In the genomic region with DNA sequence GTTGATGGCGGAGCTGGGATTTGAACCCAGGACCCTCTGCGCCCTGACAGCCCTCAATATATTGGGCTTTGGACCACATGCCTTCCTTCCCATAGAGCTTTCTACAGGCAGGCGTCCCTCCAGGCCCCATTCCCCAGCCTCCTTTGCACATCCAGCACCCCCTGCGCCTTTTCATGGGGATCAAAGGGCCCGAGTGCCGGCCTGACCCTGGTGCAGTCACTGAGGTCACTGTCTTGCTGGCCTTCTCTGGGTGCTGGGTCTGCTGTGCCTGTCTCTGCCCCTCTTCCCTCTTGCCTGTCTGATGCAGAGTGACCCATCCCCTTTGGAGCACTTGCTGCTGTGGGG, we compare ENCODE assay signal across 23 cellular contexts. TPM values are rescaled to one million over a fixed set of nuclear protein-coding genes. Genes with fewer than 3 reads are reported as not detected.
DNase-seq lines count a peak whose midpoint lies in the region; ATAC-seq and TF ChIP-seq lines count a peak whose summit lies in the region.
"Had no signal": no experiment of that assay in that cellular context is flagged by ENCODE, and none has a peak within 500 bp of the region (broad histone marks: within the 10 kb centered on the region; RNA-seq: fewer than 3 reads in every experiment).

No MANE protein-coding gene starts in this region.

- no peaks in the 10 kb centered on the region for H3K9me3 ChIP-seq in CD8-positive, alpha-beta memory T cell (ENCODE audit: low read length)
- H3K9me3 ChIP-seq in neutrophil, result no peaks in the 10 kb centered on the region

- peaks cover 31% of the 10 kb centered on the region for H3K4me1 ChIP-seq in CD8-positive, alpha-beta memory T cell (ENCODE audit: insufficient read depth, low read length)
- peaks cover 53 to 61% of the 10 kb centered on the region in 2 experiments for H3K4me1 ChIP-seq in neutrophil (ENCODE audit: control insufficient read depth in 1 of 2, insufficient read depth in 1 of 2, low read depth in 1 of 2, low read length in 1 of 2)

- H3K4me3 Mint-ChIP-seq in activated T-cell treated with anti-CD3 and anti-CD28 coated beads, Interleukin-2, amount 50 U/mL, for 72 hours, result peak overlapping the region in 1 of 2 donors; percentile 53
- H3K4me3 Mint-ChIP-seq in CD8-positive, alpha-beta memory T cell, result peak overlapping the region; percentile 12 to 88 (median 70)
- H3K4me3 Mint-ChIP-seq in central memory CD8-positive, alpha-beta T cell, result peak overlapping the region; percentile 78

- H3K4me3 ChIP-seq in CD8-positive, alpha-beta memory T cell (ENCODE audit: low read length), result no peak overlapping the region
- H3K4me3 ChIP-seq in neutrophil (ENCODE audit: low read depth in 1 of 2, low read length in 1 of 2) (peak overlapping the region; percentile 97 to 100), coronary artery (no peak overlapping the region)

- H3K4me1 Mint-ChIP-seq in activated T-cell treated with anti-CD3 and anti-CD28 coated beads, Interleukin-2, amount 50 U/mL, for 72 hours (ENCODE audit: low read depth), result peaks cover 40% of the 10 kb centered on the region
- peaks cover 16 to 63% (median 30%) of the 10 kb centered on the region in 3 donors for H3K4me1 Mint-ChIP-seq in CD8-positive, alpha-beta memory T cell
- H3K4me1 Mint-ChIP-seq in central memory CD8-positive, alpha-beta T cell, result peaks cover 53% of the 10 kb centered on the region

- ATAC-seq in activated T-cell treated with anti-CD3 and anti-CD28 coated beads, Interleukin-2, amount 50 U/mL, for 72 hours (replicated peaks in 1 of 2), result no peak
- no peak for ATAC-seq in central memory CD8-positive, alpha-beta T cell (replicated peaks; ENCODE audit: extremely low read depth, poor library complexity, severe bottlenecking)
- ATAC-seq in HG02763 (IDR thresholded peaks at IDR 0.05; ENCODE audit: unreplicated experiment), result no peak
- ATAC-seq: right cardiac atrium had no signal

- peaks cover 6% of the 10 kb centered on the region for H3K27me3 Mint-ChIP-seq in activated T-cell treated with anti-CD3 and anti-CD28 coated beads, Interleukin-2, amount 50 U/mL, for 72 hours (ENCODE audit: low read depth)
- peaks cover 2 to 3% of the 10 kb centered on the region in 2 donors for H3K27me3 Mint-ChIP-seq in CD8-positive, alpha-beta memory T cell
- no peaks in the 10 kb centered on the region for H3K27me3 Mint-ChIP-seq in central memory CD8-positive, alpha-beta T cell

- TF ChIP-seq CTCF in neutrophil (IDR thresholded peaks at IDR 0.05), result no peak
- TF ChIP-seq CTCF in coronary artery (IDR thresholded peaks at IDR 0.05), result no peak

- peak overlapping the region; percentile 68 for H3K27ac Mint-ChIP-seq in activated T-cell treated with anti-CD3 and anti-CD28 coated beads, Interleukin-2, amount 50 U/mL, for 72 hours
- peak overlapping the region in 6 of 8 donors; percentile 63 to 91 (median 78) for H3K27ac Mint-ChIP-seq in CD8-positive, alpha-beta memory T cell
- H3K27ac Mint-ChIP-seq in central memory CD8-positive, alpha-beta T cell (ENCODE audit: low read depth), result peak overlapping the region; percentile 71

- POLR2A ChIA-PET in CD8-positive, alpha-beta memory T cell (lab: Charles Lee), result no interaction called here

- H3K36me3 Mint-ChIP-seq in activated T-cell treated with anti-CD3 and anti-CD28 coated beads, Interleukin-2, amount 50 U/mL, for 72 hours (ENCODE audit: insufficient read depth in 2 of 2), result no peaks in the 10 kb centered on the region
- peaks cover 0 to 1% (median 0%) of the 10 kb centered on the region in 3 donors for H3K36me3 Mint-ChIP-seq in CD8-positive, alpha-beta memory T cell
- H3K36me3 Mint-ChIP-seq in central memory CD8-positive, alpha-beta T cell (ENCODE audit: insufficient read depth), result peaks cover 10% of the 10 kb centered on the region

- in situ Hi-C loops in G401 (cut with HindIII; ENCODE audit: low sequenced_read_pairs), result no loop called here

- H3K9me3 Mint-ChIP-seq in activated T-cell treated with anti-CD3 and anti-CD28 coated beads, Interleukin-2, amount 50 U/mL, for 72 hours, result peaks cover 0 to under 1% of the 10 kb centered on the region in 2 donors
- no peaks in the 10 kb centered on the region for H3K9me3 Mint-ChIP-seq in CD8-positive, alpha-beta memory T cell
- H3K9me3 Mint-ChIP-seq in central memory CD8-positive, alpha-beta T cell, result no peaks in the 10 kb centered on the region

- no peaks in the 10 kb centered on the region for H3K27me3 ChIP-seq in CD8-positive, alpha-beta memory T cell (ENCODE audit: insufficient read depth, low read length, poor library complexity, severe bottlenecking)
- H3K27me3 ChIP-seq in neutrophil, result peaks cover 28% of the 10 kb centered on the region

- CTCF ChIA-PET in CD8-positive, alpha-beta memory T cell (lab: Charles Lee), result interaction anchor here (0.8 to 6.8 kb wide), 3 partner anchors 16 to 42 kb away, joined by 4 to 71 read pairs (median 34); no protein-coding TSS in a partner anchor

- H3K36me3 ChIP-seq in CD8-positive, alpha-beta memory T cell (ENCODE audit: insufficient read depth, low read length), result no peaks in the 10 kb centered on the region
- peaks cover 7% of the 10 kb centered on the region for H3K36me3 ChIP-seq in neutrophil
- H3K36me3 ChIP-seq: brain microvascular endothelial cell, WERI-Rb-1 had no signal

- DNase-seq in activated T-cell treated with anti-CD3 and anti-CD28 coated beads, Interleukin-2, amount 50 U/mL, for 72 hours, result no peak
- DNase-seq in activated T-cell treated with anti-CD3 and anti-CD28 coated beads, Interleukin-2, amount 50 U/mL, for 48 hours, result no peak
- DNase-seq in CD8-positive, alpha-beta memory T cell, result no peak
- DNase-seq in central memory CD8-positive, alpha-beta T cell (ENCODE audit: low spot score in 2 of 2), result no peak
- DNase-seq in coronary artery (ENCODE audit: low spot score), result no peak
- no peak for DNase-seq in G401 (ENCODE audit: low spot score)
- DNase-seq: activated naive CD4-positive, alpha-beta T cell treated with anti-CD3 and anti-CD28 coated beads, Interleukin-2, amount 50 U/mL, for 16 hours; brain microvascular endothelial cell; COR-L47; cortex of kidney; foreskin melanocyte; mesenchymal stem cell; NCI-H187 treated with DMSO at 0.1 percent for 48 hours; occipital lobe; stimulated activated CD4-positive, alpha-beta T cell treated with anti-CD3 and anti-CD28 coated beads, Interleukin-15, amount 100 ng/mL, for 24 hours; stimulated activated naive CD4-positive, alpha-beta T cell treated with Interleukin-2 at 50 U/mL for 16 hours; trophoblast cell; WERI-Rb-1 had no signal

- no peak overlapping the region for H3K27ac ChIP-seq in CD8-positive, alpha-beta memory T cell (ENCODE audit: low read depth, low read length)
- H3K27ac ChIP-seq in neutrophil (peak overlapping the region; percentile 99), coronary artery (no peak overlapping the region)
- H3K27ac ChIP-seq: brain microvascular endothelial cell, epithelial cell of prostate, WERI-Rb-1 had no signal

RNA-seq across cellular contexts. Expression of gene OPRL1, which starts 1.7 kb away (rescaled TPM):
- total RNA-seq in activated T-cell treated with anti-CD3 and anti-CD28 coated beads, Interleukin-2, amount 50 U/mL, for 72 hours, result 1 to 10 TPM; 1.3 to 1.7 TPM
- under 1 TPM; 0.38 to 0.44 TPM for total RNA-seq in CD8-positive, alpha-beta memory T cell
- 0.49 TPM for polyA plus RNA-seq in CD8-positive, alpha-beta memory T cell
- 4.2 and 5.0 TPM in 2 replicates for total RNA-seq in G401 (2014; rRNA removed; shearing (Covaris generic))

RNA-seq across cellular contexts. Expression of gene RGS19, which starts 2.3 kb away (rescaled TPM):
- 10 to 100 TPM; 38.1 to 40.0 TPM for total RNA-seq in activated T-cell treated with anti-CD3 and anti-CD28 coated beads, Interleukin-2, amount 50 U/mL, for 72 hours
- total RNA-seq in CD8-positive, alpha-beta memory T cell, result 10 to 100 TPM; 35.3 to 36.9 TPM
- 120 TPM for polyA plus RNA-seq in CD8-positive, alpha-beta memory T cell
- 32.9 and 33.4 TPM in 2 replicates for total RNA-seq in G401 (2014; rRNA removed; shearing (Covaris generic))

RNA-seq across cellular contexts. Expression of gene LKAAEAR1, which starts 2.6 kb away (rescaled TPM):
- under 1 TPM in 1 of 2 donors, not detected in 1; 0.29 TPM for total RNA-seq in activated T-cell treated with anti-CD3 and anti-CD28 coated beads, Interleukin-2, amount 50 U/mL, for 72 hours
- under 1 TPM; 0.29 to 0.39 TPM for total RNA-seq in CD8-positive, alpha-beta memory T cell
- polyA plus RNA-seq in CD8-positive, alpha-beta memory T cell, result 1.2 TPM
- total RNA-seq in G401 (2014; rRNA removed; shearing (Covaris generic)), result not detected in 2 replicates

RNA-seq across cellular contexts. Expression of gene TCEA2, which starts 18.6 kb away (rescaled TPM):
- total RNA-seq in activated T-cell treated with anti-CD3 and anti-CD28 coated beads, Interleukin-2, amount 50 U/mL, for 72 hours, result 10 to 100 TPM; 55.5 to 61.6 TPM
- total RNA-seq in CD8-positive, alpha-beta memory T cell, result 10 to 100 TPM; 24.2 to 24.5 TPM
- polyA plus RNA-seq in CD8-positive, alpha-beta memory T cell, result 30.9 TPM
- 29.2 and 44.0 TPM in 2 replicates for total RNA-seq in G401 (2014; rRNA removed; shearing (Covaris generic))

RNA-seq across cellular contexts. Expression of gene NPBWR2, which starts 25.8 kb away (rescaled TPM):
- total RNA-seq in activated T-cell treated with anti-CD3 and anti-CD28 coated beads, Interleukin-2, amount 50 U/mL, for 72 hours, result not detected
- not detected for total RNA-seq in CD8-positive, alpha-beta memory T cell
- polyA plus RNA-seq in CD8-positive, alpha-beta memory T cell, result not detected
- not detected in 2 replicates for total RNA-seq in G401 (2014; rRNA removed; shearing (Covaris generic))
- total RNA-seq: H7, occipital lobe, right cardiac atrium had no signal
- polyA plus RNA-seq: right cardiac atrium had no signal

Comparison
In these comparisons a context has a peak if more than half of its experiments do, and no peak if none do; other contexts are left out.
1. H3K4me3 ChIP-seq: peak in neutrophil (2 of 2); none in CD8-positive, alpha-beta memory T cell (single experiment) and coronary artery (single experiment).
2. Peak in every context shown above with its lines, with median percentiles within 50 percentile points of each other: H3K27ac Mint-ChIP-seq.